ENCODE assay signal across 8 cellular contexts in the genomic region with DNA sequence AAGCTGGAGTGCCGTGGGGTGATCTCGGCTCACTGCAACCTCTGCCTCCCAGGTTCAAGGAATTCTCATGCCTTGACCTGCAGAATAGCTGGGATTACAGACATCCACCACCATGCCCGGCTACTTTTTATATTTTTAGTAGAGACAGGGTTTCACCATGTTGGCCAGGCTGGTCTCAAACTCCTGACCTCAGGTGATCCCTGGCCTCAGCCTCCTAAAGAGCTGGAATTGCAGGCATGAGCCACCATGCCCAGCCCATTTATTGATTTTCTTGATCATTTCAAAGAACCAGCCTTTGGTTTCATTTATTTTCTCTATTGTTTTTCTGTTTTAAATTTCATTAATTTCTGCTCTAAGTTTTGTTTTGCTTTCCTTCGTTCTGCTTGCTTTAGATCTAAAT.
"Had no signal": no experiment of that assay in that cellular context is flagged by ENCODE, and none has a peak within 500 bp of the region (broad histone marks: within the 10 kb centered on the region; RNA-seq: fewer than 3 reads in every experiment).

No MANE protein-coding gene starts in this region.

- H3K36me3 ChIP-seq: HAP-1 had no signal

- H3K27ac ChIP-seq: HL-60 had no signal

- H3K4me3 ChIP-seq: HAP-1, K562 had no signal

- H3K9me3 ChIP-seq: HAP-1 had no signal

- ATAC-seq: HCT116, K562 had no signal

- FAIRE-seq: K562 had no signal

- H3K4me1 ChIP-seq: HAP-1 had no signal

- DNase-seq: GOT3, H7, IMR-90, KG1 had no signal
